In genomic region chr1:184974086-184974836, GRCh38 we compare ENCODE assay signal across 8 cellular contexts. TPM values are rescaled to one million over a fixed set of nuclear protein-coding genes. Genes with fewer than 3 reads are reported as not detected.
A peak's percentile ranks its signal among the peaks of the same experiment; 100 is the strongest.
DNase-seq lines count a peak whose midpoint lies in the region; ATAC-seq, FAIRE-seq and TF ChIP-seq lines count a peak whose summit lies in the region.

A gene with protein sequence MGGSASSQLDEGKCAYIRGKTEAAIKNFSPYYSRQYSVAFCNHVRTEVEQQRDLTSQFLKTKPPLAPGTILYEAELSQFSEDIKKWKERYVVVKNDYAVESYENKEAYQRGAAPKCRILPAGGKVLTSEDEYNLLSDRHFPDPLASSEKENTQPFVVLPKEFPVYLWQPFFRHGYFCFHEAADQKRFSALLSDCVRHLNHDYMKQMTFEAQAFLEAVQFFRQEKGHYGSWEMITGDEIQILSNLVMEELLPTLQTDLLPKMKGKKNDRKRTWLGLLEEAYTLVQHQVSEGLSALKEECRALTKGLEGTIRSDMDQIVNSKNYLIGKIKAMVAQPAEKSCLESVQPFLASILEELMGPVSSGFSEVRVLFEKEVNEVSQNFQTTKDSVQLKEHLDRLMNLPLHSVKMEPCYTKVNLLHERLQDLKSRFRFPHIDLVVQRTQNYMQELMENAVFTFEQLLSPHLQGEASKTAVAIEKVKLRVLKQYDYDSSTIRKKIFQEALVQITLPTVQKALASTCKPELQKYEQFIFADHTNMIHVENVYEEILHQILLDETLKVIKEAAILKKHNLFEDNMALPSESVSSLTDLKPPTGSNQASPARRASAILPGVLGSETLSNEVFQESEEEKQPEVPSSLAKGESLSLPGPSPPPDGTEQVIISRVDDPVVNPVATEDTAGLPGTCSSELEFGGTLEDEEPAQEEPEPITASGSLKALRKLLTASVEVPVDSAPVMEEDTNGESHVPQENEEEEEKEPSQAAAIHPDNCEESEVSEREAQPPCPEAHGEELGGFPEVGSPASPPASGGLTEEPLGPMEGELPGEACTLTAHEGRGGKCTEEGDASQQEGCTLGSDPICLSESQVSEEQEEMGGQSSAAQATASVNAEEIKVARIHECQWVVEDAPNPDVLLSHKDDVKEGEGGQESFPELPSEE (minus strand): TSS chr1:184974508. CDS start chr1:184974356, 152 bp downstream.

- peaks cover 4% of the 10 kb centered on the region for H3K36me3 Mint-ChIP-seq in CD4-positive, alpha-beta T cell (ENCODE audit: low read depth)
- peaks cover 15% of the 10 kb centered on the region for H3K36me3 Mint-ChIP-seq in activated T-helper 17 cell treated with anti-CD3 and anti-CD28 coated beads, Interleukin-2, amount 50 U/mL, for 72 hours (ENCODE audit: low read depth)

- H3K36me3 ChIP-seq in pancreas, result no peaks in the 10 kb centered on the region
- no peaks in the 10 kb centered on the region for H3K36me3 ChIP-seq in tibial nerve

- H3K9me3 ChIP-seq in CD4-positive, alpha-beta T cell (ENCODE audit: control insufficient read depth, low read length), result no peaks in the 10 kb centered on the region
- H3K9me3 ChIP-seq in pancreas, result no peaks in the 10 kb centered on the region
- H3K9me3 ChIP-seq in tibial nerve, result no peaks in the 10 kb centered on the region

- TF ChIP-seq EP300 in tibial nerve (IDR thresholded peaks at IDR 0.05), result peak in 1 of 2 donors; percentile 69

- H3K4me1 Mint-ChIP-seq in CD4-positive, alpha-beta T cell (ENCODE audit: low read depth), result peaks cover 46% of the 10 kb centered on the region
- H3K4me1 Mint-ChIP-seq in activated T-helper 17 cell treated with anti-CD3 and anti-CD28 coated beads, Interleukin-2, amount 50 U/mL, for 72 hours, result peaks cover 19% of the 10 kb centered on the region

- no peak for TF ChIP-seq CTCF in CD4-positive, alpha-beta T cell (IDR thresholded peaks at IDR 0.05)
- TF ChIP-seq CTCF in pancreas (IDR thresholded peaks at IDR 0.05) (no peak), tibial nerve (IDR thresholded peaks at IDR 0.05) (no peak)

- peak within 1 kb of the TSS; percentile 87 for H3K27ac Mint-ChIP-seq in CD4-positive, alpha-beta T cell
- peak within 1 kb of the TSS; percentile 97 for H3K27ac Mint-ChIP-seq in activated T-helper 17 cell treated with anti-CD3 and anti-CD28 coated beads, Interleukin-2, amount 50 U/mL, for 72 hours

- H3K27ac ChIP-seq in CD4-positive, alpha-beta T cell (ENCODE audit: low read depth, low read length), result peak within 1 kb of the TSS; percentile 52
- peak within 1 kb of the TSS; percentile 16 to 88 (median 84) for H3K27ac ChIP-seq in pancreas
- peak within 1 kb of the TSS; percentile 77 to 87 (median 80) for H3K27ac ChIP-seq in tibial nerve

- DNase-seq in CD4-positive, alpha-beta T cell, result peak; percentile 20 to 61 (median 42)
- DNase-seq in GM19238 (ENCODE audit: insufficient read length, low spot score), result peak; percentile 36
- peak; percentile 68 for DNase-seq in RCC 7860 (ENCODE audit: low spot score)
- DNase-seq in globus pallidus (ENCODE audit: low spot score), result peak; percentile 8
- DNase-seq in pancreas, result peak; percentile 71 to 86 (median 78)
- peak; percentile 47 to 57 for DNase-seq in tibial nerve (ENCODE audit: low spot score in 2 of 2)

- WGBS in pancreas, 2 donors, result 0 to 2% methylated on average over 56 to 66 of the region's 66 CpGs
- WGBS in tibial nerve, 2 donors, result 1 to 3% methylated on average over 28 to 50 of the region's 66 CpGs

- H3K4me3 ChIP-seq in pancreas (peak within 1 kb of the TSS; percentile 24 to 76 (median 70)), tibial nerve (peak within 1 kb of the TSS; percentile 66 to 79 (median 76))

- POLR2A ChIA-PET in CD4-positive, alpha-beta T cell (lab: Charles Lee), result interaction anchor here (0.6 to 1.8 kb wide), 8 partner anchors 28 to 341 kb away, joined by 3 to 7 read pairs (median 4); partner anchors contain the start of genes EDEM3, RNF2 and SWT1

- ATAC-seq in CD4-positive, alpha-beta T cell (ENCODE audit: poor library complexity), result peak; percentile 66
- peak; percentile 70 for ATAC-seq in HG03354 (IDR thresholded peaks at IDR 0.05; ENCODE audit: poor library complexity, severe bottlenecking, unreplicated experiment)
- ATAC-seq in activated T-helper 17 cell treated with anti-CD3 and anti-CD28 coated beads, Interleukin-2, amount 50 U/mL, for 72 hours (replicated peaks), result peak; percentile 71
- peak; percentile 69 to 77 (median 72) for ATAC-seq in pancreas

- peak in 1 of 2 donors; percentile 34 for TF ChIP-seq POLR2A in tibial nerve (IDR thresholded peaks at IDR 0.05)

- peak; percentile 60 for FAIRE-seq in RCC 7860 (lab: Jason Lieb, UNC)
- FAIRE-seq in pancreas (lab: Jason Lieb, UNC), result no peak

- CTCF ChIA-PET in CD4-positive, alpha-beta T cell (lab: Charles Lee), result interaction anchor here (1.1 to 3.4 kb wide), 3 partner anchors 10 to 168 kb away, joined by 3 to 14 read pairs (median 3); no protein-coding TSS in a partner anchor

- H3K4me1 ChIP-seq in pancreas (peaks cover 0 to 20% (median 0%) of the 10 kb centered on the region in 3 donors), tibial nerve (peaks cover 0 to 40% (median 10%) of the 10 kb centered on the region in 4 donors)

- H3K9me3 Mint-ChIP-seq in CD4-positive, alpha-beta T cell, result no peaks in the 10 kb centered on the region
- no peaks in the 10 kb centered on the region for H3K9me3 Mint-ChIP-seq in activated T-helper 17 cell treated with anti-CD3 and anti-CD28 coated beads, Interleukin-2, amount 50 U/mL, for 72 hours

- intact Hi-C loops in CD4-positive, alpha-beta T cell (cut with DNase I, micrococcal nuclease), result loop anchor here in 1 of 2 experiments (5.0 kb wide), 1 partner anchor 82 kb away; no protein-coding TSS in a partner anchor
- intact Hi-C loops in pancreas (cut with DNase I), result loop anchor here in 2 of 3 donors (5.0 to 10.0 kb wide), 2 partner anchors 167 to 169 kb away; no protein-coding TSS in a partner anchor

- H3K27me3 Mint-ChIP-seq in CD4-positive, alpha-beta T cell, result peaks cover 9% of the 10 kb centered on the region
- peaks cover 4% of the 10 kb centered on the region for H3K27me3 Mint-ChIP-seq in activated T-helper 17 cell treated with anti-CD3 and anti-CD28 coated beads, Interleukin-2, amount 50 U/mL, for 72 hours

- H3K27me3 ChIP-seq in CD4-positive, alpha-beta T cell (ENCODE audit: control insufficient read depth, insufficient read depth, low read length), result peaks cover 3% of the 10 kb centered on the region
- H3K27me3 ChIP-seq in pancreas, result no peaks in the 10 kb centered on the region
- no peaks in the 10 kb centered on the region for H3K27me3 ChIP-seq in tibial nerve

- peak within 1 kb of the TSS; percentile 97 for H3K4me3 Mint-ChIP-seq in CD4-positive, alpha-beta T cell
- H3K4me3 Mint-ChIP-seq in activated T-helper 17 cell treated with anti-CD3 and anti-CD28 coated beads, Interleukin-2, amount 50 U/mL, for 72 hours, result peak within 1 kb of the TSS; percentile 89

RNA-seq across cellular contexts. Expression of the gene that starts here (rescaled TPM):
- total RNA-seq in CD4-positive, alpha-beta T cell, result 10 to 100 TPM; 18.5 to 20.4 TPM
- total RNA-seq in activated T-helper 17 cell treated with anti-CD3 and anti-CD28 coated beads, Interleukin-2, amount 50 U/mL, for 72 hours, result 10 to 100 TPM; 23.7 to 58.8 TPM
- 10 to 100 TPM; 43.5 to 75.2 (median 57.8) TPM for total RNA-seq in pancreas
- polyA plus RNA-seq in pancreas, result 10 to 100 TPM in 1 of 2 donors, 1 to 10 TPM in 1; 5.7 to 15.5 TPM
- 10 to 100 TPM; 17.7 to 26.4 (median 22.1) TPM for total RNA-seq in tibial nerve

Comparison
In these comparisons a context has a peak if more than half of its experiments do, and no peak if none do; other contexts are left out.
1. Peak in every context shown above with its lines: DNase-seq, ATAC-seq, H3K4me3 ChIP-seq and H3K27ac ChIP-seq.
2. DNase-seq: peak in every context shown above with its lines; median percentile 78 in pancreas; 68 in RCC 7860; 52 in tibial nerve; 42 in CD4-positive, alpha-beta T cell; 36 in GM19238; 8 in globus pallidus.